17 cellular contexts compared by ENCODE assay signal in the genomic region with DNA sequence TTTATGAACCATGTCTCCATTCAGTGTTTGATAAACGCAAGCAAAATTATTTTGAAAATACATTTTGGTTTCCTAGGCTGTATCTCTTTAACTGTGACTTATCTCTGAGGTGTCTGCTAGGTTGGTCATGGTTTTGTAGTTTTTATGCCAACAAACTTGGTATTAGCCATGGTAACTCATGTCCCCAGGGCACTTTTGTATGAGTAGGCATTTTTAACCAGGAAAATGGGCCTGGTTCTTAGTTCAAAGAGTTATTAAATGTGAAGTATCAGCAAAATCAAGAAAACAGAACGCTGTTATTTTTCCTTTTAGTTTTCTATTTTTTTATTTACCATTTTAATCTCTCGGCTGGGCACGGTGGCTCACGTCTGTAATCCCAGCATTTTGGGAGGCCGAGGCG.
DNase-seq lines count a peak whose midpoint lies in the region; ATAC-seq, FAIRE-seq and TF ChIP-seq lines count a peak whose summit lies in the region.
"Had no signal": no experiment of that assay in that cellular context is flagged by ENCODE, and none has a peak within 500 bp of the region (broad histone marks: within the 10 kb centered on the region; RNA-seq: fewer than 3 reads in every experiment).

No MANE protein-coding gene starts in this region.

- no peak for FAIRE-seq in HepG2 (lab: Jason Lieb, UNC)
- no peak for FAIRE-seq in K562 (lab: Jason Lieb, UNC)

- TF ChIP-seq RAD21 in HepG2 (CRISPR knock-in tag; IDR thresholded peaks at IDR 0.05) (no peak), K562 (CRISPR knock-in tag; conservative IDR thresholded peaks at IDR 0.05 in 1 of 2, IDR thresholded peaks at IDR 0.05 in 1 of 2) (no peak)

- in situ Hi-C loops in HepG2 (cut with HindIII; ENCODE audit: extremely low pct_ligation_motif_present, low pct_unique_long_range_greater_than_20kb), result no loop called here
- in situ Hi-C loops in K562 (cut with MboI), result no loop called here

- H3K4me1 ChIP-seq in HepG2 (ENCODE audit: insufficient read depth, low read length) (no peaks in the 10 kb centered on the region), right lobe of liver (no peaks in the 10 kb centered on the region), K562 (replicated peaks in 1 of 2; ENCODE audit: control insufficient read depth in 2 of 2, insufficient read depth in 2 of 2, low read length in 2 of 2) (no peaks in the 10 kb centered on the region), parathyroid adenoma (peaks cover 5% of the 10 kb centered on the region), prostate gland (replicated peaks) (no peaks in the 10 kb centered on the region)

- H3K27ac ChIP-seq in HepG2 (ENCODE audit: extremely low read length, insufficient read depth, low read length) (no peak overlapping the region), right lobe of liver (no peak overlapping the region), K562 (ENCODE audit: extremely low read depth, low read depth, low read length) (no peak overlapping the region), parathyroid adenoma (peak overlapping the region; percentile 48), prostate gland (no peak overlapping the region)
- H3K27ac ChIP-seq: C4-2B had no signal

- H3K9me3 ChIP-seq in HepG2 (ENCODE audit: low read length), result no peaks in the 10 kb centered on the region
- H3K9me3 ChIP-seq in right lobe of liver, result no peaks in the 10 kb centered on the region
- H3K9me3 ChIP-seq in K562 (replicated peaks; ENCODE audit: control insufficient read depth, insufficient read depth, low read depth, low read length), result no peaks in the 10 kb centered on the region
- no peaks in the 10 kb centered on the region for H3K9me3 ChIP-seq in parathyroid adenoma (ENCODE audit: control insufficient read depth, low read length)
- no peaks in the 10 kb centered on the region for H3K9me3 ChIP-seq in prostate gland

- no peak overlapping the region for H3K9ac ChIP-seq in HepG2 (ENCODE audit: insufficient read depth, low read depth, low read length)
- H3K9ac ChIP-seq in K562 (ENCODE audit: insufficient read depth in 1 of 2, low read depth in 2 of 2, low read length in 2 of 2), result no peak overlapping the region
- no peak overlapping the region for H3K9ac ChIP-seq in parathyroid adenoma

- TF ChIP-seq CTCF in HepG2 (CRISPR knock-in tag; IDR thresholded peaks at IDR 0.05) (no peak), right lobe of liver (IDR thresholded peaks at IDR 0.05) (no peak), K562 (IDR thresholded peaks at IDR 0.05 in 2 of 3, conservative IDR thresholded peaks at IDR 0.05 in 1 of 3; ENCODE audit: insufficient read depth in 2 of 3, low read depth in 1 of 3, low read length in 3 of 3) (no peak), parathyroid adenoma (IDR thresholded peaks at IDR 0.05) (no peak), prostate gland (IDR thresholded peaks at IDR 0.05) (no peak)

- H3K27me3 ChIP-seq in HepG2 (ENCODE audit: control insufficient read depth in 1 of 2, insufficient read depth in 2 of 2, low read length in 2 of 2), result no peaks in the 10 kb centered on the region
- no peaks in the 10 kb centered on the region for H3K27me3 ChIP-seq in right lobe of liver
- H3K27me3 ChIP-seq in K562 (ENCODE audit: control insufficient read depth in 2 of 2, insufficient read depth in 2 of 2, low read length in 2 of 2), result no peaks in the 10 kb centered on the region
- H3K27me3 ChIP-seq in parathyroid adenoma (ENCODE audit: control insufficient read depth, insufficient read depth, low read length), result no peaks in the 10 kb centered on the region
- H3K27me3 ChIP-seq in prostate gland (replicated peaks; ENCODE audit: insufficient read depth), result no peaks in the 10 kb centered on the region

- H3K36me3 ChIP-seq in HepG2 (replicated peaks in 1 of 2; ENCODE audit: control insufficient read depth in 1 of 2, insufficient read depth in 2 of 2, low read length in 2 of 2), result no peaks in the 10 kb centered on the region
- H3K36me3 ChIP-seq in right lobe of liver, result no peaks in the 10 kb centered on the region
- H3K36me3 ChIP-seq in K562 (ENCODE audit: control insufficient read depth, insufficient read depth, low read length), result no peaks in the 10 kb centered on the region
- H3K36me3 ChIP-seq in parathyroid adenoma (ENCODE audit: control insufficient read depth, insufficient read depth, low read length), result no peaks in the 10 kb centered on the region
- no peaks in the 10 kb centered on the region for H3K36me3 ChIP-seq in prostate gland

- no peak overlapping the region for H3K4me3 ChIP-seq in HepG2 (replicated peaks in 1 of 3; ENCODE audit: insufficient read depth in 1 of 3, low read depth in 2 of 3, low read length in 3 of 3)
- H3K4me3 ChIP-seq in right lobe of liver, result no peak overlapping the region
- H3K4me3 ChIP-seq in K562, result no peak overlapping the region
- no peak overlapping the region for H3K4me3 ChIP-seq in parathyroid adenoma (ENCODE audit: low read depth, low read length)
- H3K4me3 ChIP-seq in prostate gland, result no peak overlapping the region

- H4K20me1 ChIP-seq in HepG2 (ENCODE audit: insufficient read depth, low read length), result no peaks in the 10 kb centered on the region
- H4K20me1 ChIP-seq in K562 (replicated peaks; ENCODE audit: control insufficient read depth, insufficient read depth, low read length), result no peaks in the 10 kb centered on the region

- ATAC-seq in HepG2 (no peak), right lobe of liver (no peak), K562 (no peak)
- ATAC-seq: HCT116 had no signal

- H3K9me1 ChIP-seq in K562 (ENCODE audit: control insufficient read depth, insufficient read depth, low read length), result no peaks in the 10 kb centered on the region

- no peak overlapping the region for H2AFZ ChIP-seq in HepG2 (ENCODE audit: low read length)
- H2AFZ ChIP-seq in K562 (ENCODE audit: low read depth, low read length), result no peak overlapping the region
- H2AFZ ChIP-seq in parathyroid adenoma, result peak overlapping the region; percentile 30

- H3K4me2 ChIP-seq in HepG2 (ENCODE audit: low read depth, low read length), result no peak overlapping the region
- H3K4me2 ChIP-seq in K562 (ENCODE audit: insufficient read depth, low read length), result no peak overlapping the region
- no peak overlapping the region for H3K4me2 ChIP-seq in parathyroid adenoma (ENCODE audit: low read length)

- CTCF ChIA-PET in HepG2 (lab: Yijun Ruan, JAX; ENCODE audit: low intra/inter-chr PET ratio, low total read pairs), result no interaction called here
- CTCF ChIA-PET in K562 (lab: Yijun Ruan, JAX; ENCODE audit: low intra/inter-chr PET ratio), result no interaction called here

- TF ChIP-seq POLR2A in HepG2 (IDR thresholded peaks at IDR 0.05; ENCODE audit: insufficient read depth in 1 of 2, low read depth in 2 of 2, low read length in 2 of 2), result no peak
- no peak for TF ChIP-seq POLR2A in right lobe of liver (IDR thresholded peaks at IDR 0.05)
- TF ChIP-seq POLR2A in K562 (conservative IDR thresholded peaks at IDR 0.05), result no peak
- no peak for TF ChIP-seq POLR2A in prostate gland (IDR thresholded peaks at IDR 0.05)

- WGBS in HepG2 (ENCODE audit: low lambda C conversion rate), result 66% methylated on average over 7 of the region's 7 CpGs
- 84% methylated on average over 7 of the region's 7 CpGs for WGBS in right lobe of liver (ENCODE audit: insufficient coverage, low coverage, low lambda C conversion rate, missing lambda C conversion rate)
- WGBS in K562 (ENCODE audit: insufficient coverage, low coverage, missing lambda C conversion rate), result 2% methylated on average over 7 of the region's 7 CpGs
- WGBS in prostate gland, result 93% methylated on average over 7 of the region's 7 CpGs

- no peak for DNase-seq in HepG2 (ENCODE audit: low spot score)
- no peak for DNase-seq in right lobe of liver
- DNase-seq in K562 (ENCODE audit: extremely low read depth in 1 of 4, low spot score in 3 of 4), result no peak
- DNase-seq in AG08396 (ENCODE audit: low spot score), result no peak
- no peak for DNase-seq in NCI-H1092 treated with DMSO at 0.1 percent for 48 hours (lab: John Stamatoyannopoulos, UW)
- DNase-seq in prostate gland (ENCODE audit: low spot score), result no peak
- DNase-seq: 8988T; Calu3; CD4-positive, alpha-beta T cell; DMS79 treated with DMSO at 0.1 percent for 48 hours; GF-D8; GOT3; H7; HFFc6 had no signal

- H3K79me2 ChIP-seq in HepG2 (ENCODE audit: insufficient read depth, low read length) (no peaks in the 10 kb centered on the region), K562 (ENCODE audit: control insufficient read depth, insufficient read depth, low read length) (no peaks in the 10 kb centered on the region), parathyroid adenoma (no peaks in the 10 kb centered on the region)

- TF ChIP-seq EP300 in HepG2 (IDR thresholded peaks at IDR 0.05; ENCODE audit: low read depth in 2 of 2, low read length in 2 of 2) (no peak), HepG2 (CRISPR knock-in tag; IDR thresholded peaks at IDR 0.05; ENCODE audit: borderline replicate concordance) (no peak), K562 (IDR thresholded peaks at IDR 0.05; ENCODE audit: low read length) (no peak)

- intact Hi-C loops in HepG2 (cut with micrococcal nuclease; ENCODE audit: unreplicated experiment) (no loop called here), right lobe of liver (cut with DNase I) (no loop called here), K562 (cut with micrococcal nuclease) (no loop called here), prostate gland (cut with DNase I) (no loop called here)

- POLR2A ChIA-PET in HepG2 (lab: Yijun Ruan, JAX) (no interaction called here), K562 (lab: Yijun Ruan, JAX) (no interaction called here)

- BruUV-seq in HepG2 (replicated peaks; lab: Mats Ljungman, UMichigan) (no TSS peak), K562 (replicated peaks; lab: Mats Ljungman, UMichigan) (no TSS peak)

TF ChIP-seq in HepG2, 621 proteins besides CTCF, POLR2A, EP300 and RAD21 (continues in another document):
- peak; percentile 53 to 76 for TF ChIP-seq MAFK (conservative IDR thresholded peaks at IDR 0.05 in 1 of 2, IDR thresholded peaks at IDR 0.05 in 1 of 2; ENCODE audit: low read length in 2 of 2)

TF ChIP-seq in K562, 482 proteins besides CTCF, POLR2A, EP300 and RAD21:
- TF ChIP-seq MAFG (tag; conservative IDR thresholded peaks at IDR 0.05) (0 out of 2 replicates have a peak, but pooled peaks have one; percentile 22), ZNF316 (IDR thresholded peaks at IDR 0.05) (peak; percentile 47), RNF2 (IDR thresholded peaks at IDR 0.05) (no peak)

Comparison
In these comparisons a context has a peak if more than half of its experiments do, and no peak if none do; other contexts are left out.
1. Of the 241 proteins assayed by ChIP-seq in both HepG2 and K562: peak only in HepG2: MAFF and MAFK; only in K562: MAFG; in both: none; in neither: 238.